In the genomic region with DNA sequence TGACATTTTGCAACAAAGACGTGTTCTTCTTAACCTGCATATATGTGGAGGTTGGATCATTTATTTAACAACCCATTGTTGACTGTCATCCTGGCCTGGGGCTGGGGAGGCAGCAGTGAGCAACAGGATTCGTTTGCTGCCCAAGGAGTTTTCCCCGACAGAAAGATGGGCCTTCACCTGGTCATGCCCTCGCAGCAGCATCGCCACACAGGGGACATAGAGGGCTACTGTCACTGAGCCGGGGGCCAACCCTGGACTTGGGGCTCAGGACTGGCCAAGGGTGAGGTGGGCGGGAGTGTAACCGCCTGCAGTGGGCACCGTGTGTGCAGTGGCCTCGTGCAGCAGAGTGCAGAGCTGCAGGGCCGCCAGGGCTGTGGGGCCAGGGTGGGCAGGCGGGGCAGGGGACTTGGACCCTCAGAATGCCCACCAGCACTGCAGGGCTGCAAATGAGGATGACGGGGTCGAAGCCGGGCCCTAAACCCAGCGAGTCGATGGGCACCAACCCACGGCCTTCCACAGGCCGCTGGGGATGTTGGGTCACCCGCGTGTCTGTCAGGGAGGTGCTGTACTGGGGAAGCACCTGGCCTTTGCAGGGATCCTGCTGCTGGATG, we compare ENCODE assay signal across 1 cellular context.
TF ChIP-seq lines count a peak whose summit lies in the region.

No MANE protein-coding gene starts in this region.

TF ChIP-seq in GM23338, 12 proteins besides CTCF, POLR2A, EP300 and RAD21 (continued from another document):
- TF ChIP-seq, protein P1, sequence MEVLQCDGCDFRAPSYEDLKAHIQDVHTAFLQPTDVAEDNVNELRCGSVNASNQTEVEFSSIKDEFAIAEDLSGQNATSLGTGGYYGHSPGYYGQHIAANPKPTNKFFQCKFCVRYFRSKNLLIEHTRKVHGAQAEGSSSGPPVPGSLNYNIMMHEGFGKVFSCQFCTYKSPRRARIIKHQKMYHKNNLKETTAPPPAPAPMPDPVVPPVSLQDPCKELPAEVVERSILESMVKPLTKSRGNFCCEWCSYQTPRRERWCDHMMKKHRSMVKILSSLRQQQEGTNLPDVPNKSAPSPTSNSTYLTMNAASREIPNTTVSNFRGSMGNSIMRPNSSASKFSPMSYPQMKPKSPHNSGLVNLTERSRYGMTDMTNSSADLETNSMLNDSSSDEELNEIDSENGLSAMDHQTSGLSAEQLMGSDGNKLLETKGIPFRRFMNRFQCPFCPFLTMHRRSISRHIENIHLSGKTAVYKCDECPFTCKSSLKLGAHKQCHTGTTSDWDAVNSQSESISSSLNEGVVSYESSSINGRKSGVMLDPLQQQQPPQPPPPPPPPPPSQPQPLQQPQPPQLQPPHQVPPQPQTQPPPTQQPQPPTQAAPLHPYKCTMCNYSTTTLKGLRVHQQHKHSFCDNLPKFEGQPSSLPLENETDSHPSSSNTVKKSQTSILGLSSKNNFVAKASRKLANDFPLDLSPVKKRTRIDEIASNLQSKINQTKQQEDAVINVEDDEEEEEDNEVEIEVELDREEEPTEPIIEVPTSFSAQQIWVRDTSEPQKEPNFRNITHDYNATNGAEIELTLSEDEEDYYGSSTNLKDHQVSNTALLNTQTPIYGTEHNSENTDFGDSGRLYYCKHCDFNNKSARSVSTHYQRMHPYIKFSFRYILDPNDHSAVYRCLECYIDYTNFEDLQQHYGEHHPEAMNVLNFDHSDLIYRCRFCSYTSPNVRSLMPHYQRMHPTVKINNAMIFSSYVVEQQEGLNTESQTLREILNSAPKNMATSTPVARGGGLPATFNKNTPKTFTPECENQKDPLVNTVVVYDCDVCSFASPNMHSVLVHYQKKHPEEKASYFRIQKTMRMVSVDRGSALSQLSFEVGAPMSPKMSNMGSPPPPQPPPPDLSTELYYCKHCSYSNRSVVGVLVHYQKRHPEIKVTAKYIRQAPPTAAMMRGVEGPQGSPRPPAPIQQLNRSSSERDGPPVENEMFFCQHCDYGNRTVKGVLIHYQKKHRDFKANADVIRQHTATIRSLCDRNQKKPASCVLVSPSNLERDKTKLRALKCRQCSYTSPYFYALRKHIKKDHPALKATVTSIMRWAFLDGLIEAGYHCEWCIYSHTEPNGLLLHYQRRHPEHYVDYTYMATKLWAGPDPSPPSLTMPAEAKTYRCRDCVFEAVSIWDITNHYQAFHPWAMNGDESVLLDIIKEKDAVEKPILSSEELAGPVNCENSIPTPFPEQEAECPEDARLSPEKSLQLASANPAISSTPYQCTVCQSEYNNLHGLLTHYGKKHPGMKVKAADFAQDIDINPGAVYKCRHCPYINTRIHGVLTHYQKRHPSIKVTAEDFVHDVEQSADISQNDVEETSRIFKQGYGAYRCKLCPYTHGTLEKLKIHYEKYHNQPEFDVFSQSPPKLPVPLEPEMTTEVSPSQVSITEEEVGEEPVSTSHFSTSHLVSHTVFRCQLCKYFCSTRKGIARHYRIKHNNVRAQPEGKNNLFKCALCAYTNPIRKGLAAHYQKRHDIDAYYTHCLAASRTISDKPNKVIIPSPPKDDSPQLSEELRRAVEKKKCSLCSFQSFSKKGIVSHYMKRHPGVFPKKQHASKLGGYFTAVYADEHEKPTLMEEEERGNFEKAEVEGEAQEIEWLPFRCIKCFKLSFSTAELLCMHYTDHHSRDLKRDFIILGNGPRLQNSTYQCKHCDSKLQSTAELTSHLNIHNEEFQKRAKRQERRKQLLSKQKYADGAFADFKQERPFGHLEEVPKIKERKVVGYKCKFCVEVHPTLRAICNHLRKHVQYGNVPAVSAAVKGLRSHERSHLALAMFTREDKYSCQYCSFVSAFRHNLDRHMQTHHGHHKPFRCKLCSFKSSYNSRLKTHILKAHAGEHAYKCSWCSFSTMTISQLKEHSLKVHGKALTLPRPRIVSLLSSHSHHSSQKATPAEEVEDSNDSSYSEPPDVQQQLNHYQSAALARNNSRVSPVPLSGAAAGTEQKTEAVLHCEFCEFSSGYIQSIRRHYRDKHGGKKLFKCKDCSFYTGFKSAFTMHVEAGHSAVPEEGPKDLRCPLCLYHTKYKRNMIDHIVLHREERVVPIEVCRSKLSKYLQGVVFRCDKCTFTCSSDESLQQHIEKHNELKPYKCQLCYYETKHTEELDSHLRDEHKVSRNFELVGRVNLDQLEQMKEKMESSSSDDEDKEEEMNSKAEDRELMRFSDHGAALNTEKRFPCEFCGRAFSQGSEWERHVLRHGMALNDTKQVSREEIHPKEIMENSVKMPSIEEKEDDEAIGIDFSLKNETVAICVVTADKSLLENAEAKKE (CRISPR knock-in tag; IDR thresholded peaks at IDR 0.05): no peak
- no peak for TF ChIP-seq EZH2phosphoT487 (IDR thresholded peaks at IDR 0.05; ENCODE audit: unreplicated experiment)
- TF ChIP-seq, protein P2, sequence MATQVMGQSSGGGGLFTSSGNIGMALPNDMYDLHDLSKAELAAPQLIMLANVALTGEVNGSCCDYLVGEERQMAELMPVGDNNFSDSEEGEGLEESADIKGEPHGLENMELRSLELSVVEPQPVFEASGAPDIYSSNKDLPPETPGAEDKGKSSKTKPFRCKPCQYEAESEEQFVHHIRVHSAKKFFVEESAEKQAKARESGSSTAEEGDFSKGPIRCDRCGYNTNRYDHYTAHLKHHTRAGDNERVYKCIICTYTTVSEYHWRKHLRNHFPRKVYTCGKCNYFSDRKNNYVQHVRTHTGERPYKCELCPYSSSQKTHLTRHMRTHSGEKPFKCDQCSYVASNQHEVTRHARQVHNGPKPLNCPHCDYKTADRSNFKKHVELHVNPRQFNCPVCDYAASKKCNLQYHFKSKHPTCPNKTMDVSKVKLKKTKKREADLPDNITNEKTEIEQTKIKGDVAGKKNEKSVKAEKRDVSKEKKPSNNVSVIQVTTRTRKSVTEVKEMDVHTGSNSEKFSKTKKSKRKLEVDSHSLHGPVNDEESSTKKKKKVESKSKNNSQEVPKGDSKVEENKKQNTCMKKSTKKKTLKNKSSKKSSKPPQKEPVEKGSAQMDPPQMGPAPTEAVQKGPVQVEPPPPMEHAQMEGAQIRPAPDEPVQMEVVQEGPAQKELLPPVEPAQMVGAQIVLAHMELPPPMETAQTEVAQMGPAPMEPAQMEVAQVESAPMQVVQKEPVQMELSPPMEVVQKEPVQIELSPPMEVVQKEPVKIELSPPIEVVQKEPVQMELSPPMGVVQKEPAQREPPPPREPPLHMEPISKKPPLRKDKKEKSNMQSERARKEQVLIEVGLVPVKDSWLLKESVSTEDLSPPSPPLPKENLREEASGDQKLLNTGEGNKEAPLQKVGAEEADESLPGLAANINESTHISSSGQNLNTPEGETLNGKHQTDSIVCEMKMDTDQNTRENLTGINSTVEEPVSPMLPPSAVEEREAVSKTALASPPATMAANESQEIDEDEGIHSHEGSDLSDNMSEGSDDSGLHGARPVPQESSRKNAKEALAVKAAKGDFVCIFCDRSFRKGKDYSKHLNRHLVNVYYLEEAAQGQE (IDR thresholded peaks at IDR 0.05; ENCODE audit: unreplicated experiment): no peak
- no peak for TF ChIP-seq STAT1 (IDR thresholded peaks at IDR 0.05; ENCODE audit: unreplicated experiment)
- no peak for TF ChIP-seq NANOG (IDR thresholded peaks at IDR 0.05; ENCODE audit: borderline replicate concordance)
- TF ChIP-seq CREB1 (CRISPR knock-in tag; IDR thresholded peaks at IDR 0.05; ENCODE audit: low read depth): no peak
- TF ChIP-seq, protein P3, sequence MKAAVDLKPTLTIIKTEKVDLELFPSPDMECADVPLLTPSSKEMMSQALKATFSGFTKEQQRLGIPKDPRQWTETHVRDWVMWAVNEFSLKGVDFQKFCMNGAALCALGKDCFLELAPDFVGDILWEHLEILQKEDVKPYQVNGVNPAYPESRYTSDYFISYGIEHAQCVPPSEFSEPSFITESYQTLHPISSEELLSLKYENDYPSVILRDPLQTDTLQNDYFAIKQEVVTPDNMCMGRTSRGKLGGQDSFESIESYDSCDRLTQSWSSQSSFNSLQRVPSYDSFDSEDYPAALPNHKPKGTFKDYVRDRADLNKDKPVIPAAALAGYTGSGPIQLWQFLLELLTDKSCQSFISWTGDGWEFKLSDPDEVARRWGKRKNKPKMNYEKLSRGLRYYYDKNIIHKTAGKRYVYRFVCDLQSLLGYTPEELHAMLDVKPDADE (IDR thresholded peaks at IDR 0.05): no peak
